1 cellular context compared by ENCODE assay signal in the genomic region with DNA sequence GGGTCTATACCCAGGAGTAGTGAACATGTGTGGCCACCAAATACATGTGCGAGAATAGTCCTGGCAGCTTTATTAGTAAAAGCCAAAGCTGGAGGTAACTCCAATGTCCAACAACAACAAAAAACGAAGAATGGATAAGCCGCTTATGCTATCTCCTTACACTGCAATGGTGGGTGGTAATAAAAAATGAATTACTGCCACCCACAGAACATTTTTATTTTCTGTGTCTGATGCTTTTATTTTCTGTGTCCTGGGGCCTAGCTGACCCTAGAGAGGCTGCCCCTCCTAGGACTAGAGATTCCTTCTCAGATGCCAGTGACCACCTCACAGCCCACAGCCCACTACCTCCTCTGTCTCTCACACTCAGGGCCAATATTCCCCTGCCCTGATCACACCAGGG.
TF ChIP-seq lines count a peak whose summit lies in the region.

No MANE protein-coding gene starts in this region.

TF ChIP-seq in WTC11, 78 proteins besides CTCF, POLR2A, EP300 and RAD21 (continued from another document):
- no peak for TF ChIP-seq SP1 (CRISPR knock-in tag; conservative IDR thresholded peaks at IDR 0.05)
- no peak for TF ChIP-seq SMAD3 (CRISPR knock-in tag; IDR thresholded peaks at IDR 0.05; ENCODE audit: borderline replicate concordance)
- no peak for TF ChIP-seq ZNF423 (CRISPR knock-in tag; IDR thresholded peaks at IDR 0.05)
